In genomic region chr20:46051556-46052323, GRCh38 we compare ENCODE assay signal across 19 cellular contexts. TPM values are rescaled to one million over a fixed set of nuclear protein-coding genes. Genes with fewer than 3 reads are reported as not detected.
A peak's percentile ranks its signal among the peaks of the same experiment; 100 is the strongest.
DNase-seq lines count a peak whose midpoint lies in the region; ATAC-seq, FAIRE-seq and TF ChIP-seq lines count a peak whose summit lies in the region.
"Had no signal": no experiment of that assay in that cellular context is flagged by ENCODE, and none has a peak within 500 bp of the region (broad histone marks: within the 10 kb centered on the region; RNA-seq: fewer than 3 reads in every experiment).

No MANE protein-coding gene starts in this region.

- no peaks in the 10 kb centered on the region for H3K9me3 ChIP-seq in osteoblast (ENCODE audit: low read depth, low read length)
- H3K9me3 ChIP-seq: right atrium auricular region had no signal

- ATAC-seq in HG03342 (IDR thresholded peaks at IDR 0.05; ENCODE audit: unreplicated experiment), result no peak
- ATAC-seq: T-cell had no signal

- POLR2A ChIA-PET in activated CD4-positive, alpha-beta memory T cell treated with anti-CD3 and anti-CD28 coated beads, Interleukin-2, amount 10 ng/mL, durations not matched to agents 7 days and 5 days (lab: Charles Lee), result no interaction called here

- FAIRE-seq in RCC 7860 (lab: Jason Lieb, UNC), result no peak

- no peak overlapping the region for H3K27ac Mint-ChIP-seq in activated CD4-positive, alpha-beta memory T cell treated with anti-CD3 and anti-CD28 coated beads, Interleukin-2, amount 10 ng/mL, durations not matched to agents 7 days and 5 days
- H3K27ac Mint-ChIP-seq: T-cell, type B pancreatic cell had no signal

- no peaks in the 10 kb centered on the region for H3K36me3 Mint-ChIP-seq in activated CD4-positive, alpha-beta memory T cell treated with anti-CD3 and anti-CD28 coated beads, Interleukin-2, amount 10 ng/mL, durations not matched to agents 7 days and 5 days (ENCODE audit: low read depth)
- H3K36me3 Mint-ChIP-seq: T-cell had no signal

- H3K4me1 Mint-ChIP-seq in activated CD4-positive, alpha-beta memory T cell treated with anti-CD3 and anti-CD28 coated beads, Interleukin-2, amount 10 ng/mL, durations not matched to agents 7 days and 5 days, result no peaks in the 10 kb centered on the region
- H3K4me1 Mint-ChIP-seq: neural crest cell, T-cell had no signal

- no peak overlapping the region for H3K27ac ChIP-seq in osteoblast (ENCODE audit: low read depth, low read length)
- H3K27ac ChIP-seq: right atrium auricular region had no signal

- H3K9me3 Mint-ChIP-seq in activated CD4-positive, alpha-beta memory T cell treated with anti-CD3 and anti-CD28 coated beads, Interleukin-2, amount 10 ng/mL, durations not matched to agents 7 days and 5 days, result no peaks in the 10 kb centered on the region
- H3K9me3 Mint-ChIP-seq: neural crest cell, T-cell, type B pancreatic cell had no signal

- no peaks in the 10 kb centered on the region for H3K36me3 ChIP-seq in osteoblast (ENCODE audit: insufficient read depth, low read length)
- H3K36me3 ChIP-seq: right atrium auricular region had no signal

- peaks cover 7% of the 10 kb centered on the region for H4K20me1 ChIP-seq in osteoblast (ENCODE audit: insufficient read depth, low read length)

- peaks cover 11% of the 10 kb centered on the region for H3K27me3 ChIP-seq in osteoblast (ENCODE audit: insufficient read depth, low read length)
- H3K27me3 ChIP-seq: right atrium auricular region had no signal

- no peak overlapping the region for H3K4me2 ChIP-seq in osteoblast (ENCODE audit: insufficient read depth, low read length)

- no peak overlapping the region for H2AFZ ChIP-seq in osteoblast (ENCODE audit: low read length)

- TF ChIP-seq CTCF in osteoblast (IDR thresholded peaks at IDR 0.05; ENCODE audit: extremely low read depth, low read depth, low read length), result no peak

- H3K4me3 ChIP-seq in osteoblast (ENCODE audit: insufficient read depth, low read length), result no peak overlapping the region
- H3K4me3 ChIP-seq: right atrium auricular region had no signal

- peaks cover 24% of the 10 kb centered on the region for H3K27me3 Mint-ChIP-seq in activated CD4-positive, alpha-beta memory T cell treated with anti-CD3 and anti-CD28 coated beads, Interleukin-2, amount 10 ng/mL, durations not matched to agents 7 days and 5 days

- H3K4me3 Mint-ChIP-seq in activated CD4-positive, alpha-beta memory T cell treated with anti-CD3 and anti-CD28 coated beads, Interleukin-2, amount 10 ng/mL, durations not matched to agents 7 days and 5 days, result no peak overlapping the region
- H3K4me3 Mint-ChIP-seq: neural crest cell, T-cell, type B pancreatic cell had no signal

- CTCF ChIA-PET in activated CD4-positive, alpha-beta memory T cell treated with anti-CD3 and anti-CD28 coated beads, Interleukin-2, amount 10 ng/mL, durations not matched to agents 7 days and 5 days (lab: Charles Lee), result no interaction called here

- no peaks in the 10 kb centered on the region for H3K79me2 ChIP-seq in osteoblast (ENCODE audit: insufficient read depth, low read length)

- no peaks in the 10 kb centered on the region for H3K4me1 ChIP-seq in osteoblast (ENCODE audit: insufficient read depth, low read length)
- H3K4me1 ChIP-seq: right atrium auricular region had no signal

- DNase-seq in NCI-H748 (lab: John Stamatoyannopoulos, UW; ENCODE audit: unreplicated experiment), result peak; percentile 23
- no peak for DNase-seq in NCI-H748 treated with DMSO at 0.1 percent for 48 hours (lab: John Stamatoyannopoulos, UW)
- DNase-seq in NCI-H1092 (lab: John Stamatoyannopoulos, UW), result peak; percentile 28
- DNase-seq in RCC 7860 (ENCODE audit: low spot score), result peak; percentile 14
- peak; percentile 87 for DNase-seq in osteoblast (ENCODE audit: insufficient read length, low spot score, missing footprints)
- no peak for DNase-seq in activated CD4-positive, alpha-beta memory T cell treated with anti-CD3 and anti-CD28 coated beads, Interleukin-2, amount 10 ng/mL, durations not matched to agents 7 days and 5 days
- no peak for DNase-seq in stimulated activated CD4-positive, alpha-beta T cell treated with anti-CD3 and anti-CD28 coated beads, Interleukin-2, amount 100 ng/mL, for 48 hours
- DNase-seq: activated naive CD4-positive, alpha-beta T cell; dermis blood vessel endothelial cell; islet precursor cell; mesendoderm; NCI-H187; OCI-M1; stimulated activated CD4-positive, alpha-beta T cell treated with anti-CD3 and anti-CD28 coated beads, Interleukin-4, amount 100 ng/mL, for 4 hours; T-cell had no signal

RNA-seq across cellular contexts. Expression of gene SLC12A5, which starts 22.7 kb away (rescaled TPM):
- under 0.01 TPM in 2 replicates for total RNA-seq in osteoblast
- under 1 TPM in 1 of 2 experiments, not detected in 1; 0.53 TPM for total RNA-seq in activated CD4-positive, alpha-beta memory T cell treated with anti-CD3 and anti-CD28 coated beads, Interleukin-2, amount 10 ng/mL, durations not matched to agents 7 days and 5 days
- total RNA-seq: right atrium auricular region had no signal

RNA-seq across cellular contexts. Expression of gene NCOA5, which starts 38.0 kb away (rescaled TPM):
- 12.4 and 14.5 TPM in 2 replicates for total RNA-seq in osteoblast
- total RNA-seq in activated CD4-positive, alpha-beta memory T cell treated with anti-CD3 and anti-CD28 coated beads, Interleukin-2, amount 10 ng/mL, durations not matched to agents 7 days and 5 days, result 10 to 100 TPM; 24.6 to 26.3 TPM

RNA-seq across cellular contexts. Expression of gene MMP9, which starts 43.0 kb away (rescaled TPM):
- 0.29 and 2.5 TPM in 2 replicates for total RNA-seq in osteoblast
- under 1 TPM; 0.13 to 0.15 TPM for total RNA-seq in activated CD4-positive, alpha-beta memory T cell treated with anti-CD3 and anti-CD28 coated beads, Interleukin-2, amount 10 ng/mL, durations not matched to agents 7 days and 5 days
- total RNA-seq: dermis blood vessel endothelial cell, neural crest cell had no signal

Comparison
In these comparisons a context has a peak if more than half of its experiments do, and no peak if none do; other contexts are left out.
1. DNase-seq: peak in NCI-H748 (single experiment), NCI-H1092 (single experiment), RCC 7860 (single experiment) and osteoblast (single experiment); none in NCI-H748 treated with DMSO at 0.1 percent for 48 hours (single experiment), activated CD4-positive, alpha-beta memory T cell treated with anti-CD3 and anti-CD28 coated beads, Interleukin-2, amount 10 ng/mL, durations not matched to agents 7 days and 5 days (single experiment) and stimulated activated CD4-positive, alpha-beta T cell treated with anti-CD3 and anti-CD28 coated beads, Interleukin-2, amount 100 ng/mL, for 48 hours (0 of 2).